13 cellular contexts compared by ENCODE assay signal in genomic region chr1:113255038-113255727, GRCh38.
DNase-seq lines count a peak whose midpoint lies in the region; ATAC-seq, FAIRE-seq and TF ChIP-seq lines count a peak whose summit lies in the region.
"Had no signal": no experiment of that assay in that cellular context is flagged by ENCODE, and none has a peak within 500 bp of the region (broad histone marks: within the 10 kb centered on the region; RNA-seq: fewer than 3 reads in every experiment).

No MANE protein-coding gene starts in this region.

- DNase-seq in DMS79 treated with DMSO at 0.1 percent for 48 hours (lab: John Stamatoyannopoulos, UW) = peak; percentile 79
- DNase-seq in NCI-H2227 treated with DMSO at 0.1 percent for 48 hours (lab: John Stamatoyannopoulos, UW) = peak; percentile 33
- no peak for DNase-seq in hepatocyte (ENCODE audit: low spot score)
- DNase-seq in pancreas = peak in 3 of 6 donors; percentile 55 to 66 (median 65)
- DNase-seq in naive thymus-derived CD8-positive, alpha-beta T cell = no peak
- DNase-seq in GM23248 = no peak
- no peak for DNase-seq in NCI-H146 treated with DMSO at 0.1 percent for 48 hours (lab: John Stamatoyannopoulos, UW; ENCODE audit: unreplicated experiment)
- DNase-seq: activated CD4-positive, CD25-positive, alpha-beta regulatory T cell; activated naive CD4-positive, alpha-beta T cell; MM.1S had no signal

- H3F3A ChIP-seq in GM23248 (ENCODE audit: insufficient read depth) = no peaks in the 10 kb centered on the region

- no peaks in the 10 kb centered on the region for H3K27me3 ChIP-seq in hepatocyte
- H3K27me3 ChIP-seq in pancreas = no peaks in the 10 kb centered on the region
- H3K27me3 ChIP-seq in GM23248 (replicated peaks; ENCODE audit: insufficient read depth) = peaks cover 34% of the 10 kb centered on the region

- POLR2A ChIA-PET in naive thymus-derived CD8-positive, alpha-beta T cell (lab: Charles Lee) = no interaction called here

- no peaks in the 10 kb centered on the region for H3K36me3 Mint-ChIP-seq in naive thymus-derived CD8-positive, alpha-beta T cell
- H3K36me3 Mint-ChIP-seq: memory B cell had no signal

- H3K9me2 ChIP-seq in hepatocyte (replicated peaks; ENCODE audit: insufficient read depth) (no peaks in the 10 kb centered on the region), GM23248 (ENCODE audit: insufficient read depth) (no peaks in the 10 kb centered on the region)

- intact Hi-C loops in pancreas (cut with DNase I) = no loop called here

- H3K27me3 Mint-ChIP-seq in naive thymus-derived CD8-positive, alpha-beta T cell = peaks cover 11 to 28% (median 21%) of the 10 kb centered on the region in 5 donors

- H4K20me1 ChIP-seq in hepatocyte (ENCODE audit: insufficient read depth, poor library complexity, severe bottlenecking) = no peaks in the 10 kb centered on the region
- H4K20me1 ChIP-seq in GM23248 (ENCODE audit: insufficient read depth) = no peaks in the 10 kb centered on the region

- H3K27ac ChIP-seq in hepatocyte (peak overlapping the region; percentile 62), pancreas (peak overlapping the region; percentile 58 to 89 (median 79)), GM23248 (no peak overlapping the region)

- H3K4me3 ChIP-seq in hepatocyte (no peak overlapping the region), pancreas (peak overlapping the region in 1 of 4 donors; percentile 22), GM23248 (no peak overlapping the region)

- no peaks in the 10 kb centered on the region for H3K9me3 Mint-ChIP-seq in naive thymus-derived CD8-positive, alpha-beta T cell
- H3K9me3 Mint-ChIP-seq: memory B cell had no signal

- no peaks in the 10 kb centered on the region for H3K36me3 ChIP-seq in hepatocyte (replicated peaks; ENCODE audit: insufficient read depth, low read depth)
- H3K36me3 ChIP-seq in pancreas = no peaks in the 10 kb centered on the region
- no peaks in the 10 kb centered on the region for H3K36me3 ChIP-seq in GM23248 (ENCODE audit: low read depth)

- WGBS in hepatocyte (ENCODE audit: low lambda C conversion rate, missing lambda C conversion rate) = 40% methylated on average over 7 of the region's 7 CpGs
- 12 to 13% methylated on average over 7 of the region's 7 CpGs for WGBS in pancreas, 2 donors
- 52 to 60% methylated on average over 7 of the region's 7 CpGs for WGBS in GM23248 (ENCODE audit: low coverage in 1 of 2, low lambda C conversion rate in 2 of 2, missing lambda C conversion rate in 2 of 2), 2 experiments

- H3K9me3 ChIP-seq in hepatocyte (ENCODE audit: low read depth) (no peaks in the 10 kb centered on the region), pancreas (no peaks in the 10 kb centered on the region), GM23248 (ENCODE audit: low read depth) (no peaks in the 10 kb centered on the region)

- H3K79me2 ChIP-seq in hepatocyte = no peaks in the 10 kb centered on the region
- no peaks in the 10 kb centered on the region for H3K79me2 ChIP-seq in GM23248 (ENCODE audit: insufficient read depth)

- H3K4me2 ChIP-seq in hepatocyte = peak overlapping the region; percentile 62
- no peak overlapping the region for H3K4me2 ChIP-seq in GM23248 (ENCODE audit: unreplicated experiment)

- TF ChIP-seq CTCF in hepatocyte (IDR thresholded peaks at IDR 0.05; ENCODE audit: poor library complexity) = no peak
- TF ChIP-seq CTCF in pancreas (IDR thresholded peaks at IDR 0.05) = no peak

- H3K4me1 Mint-ChIP-seq in naive thymus-derived CD8-positive, alpha-beta T cell = no peaks in the 10 kb centered on the region
- H3K4me1 Mint-ChIP-seq: memory B cell had no signal

- no peak overlapping the region for H3K4me3 Mint-ChIP-seq in naive thymus-derived CD8-positive, alpha-beta T cell
- H3K4me3 Mint-ChIP-seq: memory B cell had no signal

- H3K4me1 ChIP-seq in hepatocyte (ENCODE audit: insufficient read depth) (peaks cover 23% of the 10 kb centered on the region), pancreas (peaks cover 31 to 53% (median 43%) of the 10 kb centered on the region in 3 donors), GM23248 (ENCODE audit: insufficient read depth) (no peaks in the 10 kb centered on the region)

- FAIRE-seq in pancreas (lab: Jason Lieb, UNC) = no peak

- H2AFZ ChIP-seq in hepatocyte (peak overlapping the region; percentile 43), GM23248 (no peak overlapping the region)

- in situ Hi-C loops in GM23248 (cut with MboI) = no loop called here

- peak; percentile 82 to 87 (median 84) for ATAC-seq in pancreas
- no peak for ATAC-seq in naive thymus-derived CD8-positive, alpha-beta T cell
- no peak for ATAC-seq in HG02798 (IDR thresholded peaks at IDR 0.05; ENCODE audit: poor library complexity, unreplicated experiment)
- ATAC-seq: Panc1 had no signal

- no peak overlapping the region for H3K9ac ChIP-seq in GM23248

- H3K27ac Mint-ChIP-seq in naive thymus-derived CD8-positive, alpha-beta T cell = no peak overlapping the region
- H3K27ac Mint-ChIP-seq: memory B cell had no signal

Comparison
In these comparisons a context has a peak if more than half of its experiments do, and no peak if none do; other contexts are left out.
1. DNase-seq: peak in DMS79 treated with DMSO at 0.1 percent for 48 hours (single experiment) and NCI-H2227 treated with DMSO at 0.1 percent for 48 hours (single experiment); none in hepatocyte (single experiment), naive thymus-derived CD8-positive, alpha-beta T cell (0 of 10), GM23248 (single experiment) and NCI-H146 treated with DMSO at 0.1 percent for 48 hours (single experiment).
2. ATAC-seq: peak in pancreas (4 of 4); none in naive thymus-derived CD8-positive, alpha-beta T cell (0 of 2) and HG02798 (single experiment).